ENCODE assay signal across 1 cellular context in the genomic region with DNA sequence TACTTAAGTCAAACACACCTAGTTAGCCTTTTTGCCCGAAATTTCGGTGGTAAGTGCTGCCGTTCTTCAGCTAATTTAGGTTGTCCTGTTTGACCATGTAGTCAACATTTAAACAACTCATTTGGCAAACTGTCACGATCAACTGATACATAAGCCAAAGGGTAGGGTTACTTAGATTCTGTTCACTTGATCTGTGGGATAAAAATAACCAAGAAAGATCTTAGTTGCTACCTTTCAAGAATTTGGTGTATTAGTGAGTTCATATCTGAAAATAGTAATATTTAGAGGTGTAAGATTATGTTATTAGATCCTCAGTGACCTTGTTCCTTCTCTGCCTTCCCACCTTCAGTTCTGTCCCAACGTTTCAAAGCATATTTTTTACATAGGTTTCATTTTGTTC.
TF ChIP-seq lines count a peak whose summit lies in the region.

No MANE protein-coding gene starts in this region.

TF ChIP-seq in IMR-90, 13 proteins besides CTCF, POLR2A, EP300 and RAD21 (continued from another document):
- TF ChIP-seq, protein P1, sequence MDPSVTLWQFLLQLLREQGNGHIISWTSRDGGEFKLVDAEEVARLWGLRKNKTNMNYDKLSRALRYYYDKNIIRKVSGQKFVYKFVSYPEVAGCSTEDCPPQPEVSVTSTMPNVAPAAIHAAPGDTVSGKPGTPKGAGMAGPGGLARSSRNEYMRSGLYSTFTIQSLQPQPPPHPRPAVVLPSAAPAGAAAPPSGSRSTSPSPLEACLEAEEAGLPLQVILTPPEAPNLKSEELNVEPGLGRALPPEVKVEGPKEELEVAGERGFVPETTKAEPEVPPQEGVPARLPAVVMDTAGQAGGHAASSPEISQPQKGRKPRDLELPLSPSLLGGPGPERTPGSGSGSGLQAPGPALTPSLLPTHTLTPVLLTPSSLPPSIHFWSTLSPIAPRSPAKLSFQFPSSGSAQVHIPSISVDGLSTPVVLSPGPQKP (IDR thresholded peaks at IDR 0.05; ENCODE audit: borderline replicate concordance, low read depth, low read length), result no peak
- no peak for TF ChIP-seq MXI1 (IDR thresholded peaks at IDR 0.05; ENCODE audit: borderline replicate concordance, low read depth, low read length)
